Comparison of ENCODE assay signal across 8 cellular contexts in the genomic region with DNA sequence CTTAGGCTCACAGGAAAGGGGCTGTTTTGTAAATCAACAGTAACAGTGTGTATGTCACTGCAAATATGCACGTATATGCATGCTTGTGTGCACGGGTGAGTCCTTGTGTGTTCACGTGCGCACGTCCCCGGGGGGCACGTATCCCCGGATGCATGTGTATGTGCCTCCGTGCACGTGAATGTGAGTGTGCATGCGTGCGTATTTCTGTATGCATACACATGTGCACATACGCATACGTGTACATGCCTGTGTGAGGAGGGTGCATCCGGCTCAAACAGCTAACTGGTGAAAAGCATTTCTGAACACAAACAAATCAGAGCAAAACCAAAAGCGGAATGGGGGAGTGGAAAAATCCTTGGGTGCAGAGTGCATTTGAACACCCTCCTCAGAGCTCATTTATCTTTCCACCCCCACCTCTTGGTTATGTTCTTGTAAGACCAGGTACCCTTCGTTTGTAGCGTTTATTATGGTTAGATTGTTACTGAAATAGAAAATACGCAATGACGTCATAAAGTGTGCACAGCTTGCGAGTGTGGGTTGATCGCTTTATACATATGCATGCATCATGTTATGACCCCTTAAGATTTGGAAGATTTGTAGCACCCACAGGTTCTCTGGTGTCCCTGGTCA. TPM values are rescaled to one million over a fixed set of nuclear protein-coding genes. Genes with fewer than 3 reads are reported as not detected.
A peak's percentile ranks its signal among the peaks of the same experiment; 100 is the strongest.
DNase-seq lines count a peak whose midpoint lies in the region; ATAC-seq lines count a peak whose summit lies in the region.

No MANE protein-coding gene starts in this region.

- DNase-seq in DMS53 (lab: John Stamatoyannopoulos, UW) (peak; percentile 75), NCI-H2227 treated with DMSO at 0.1 percent for 48 hours (lab: John Stamatoyannopoulos, UW) (peak; percentile 36), immature natural killer cell (peak; percentile 42 to 65 (median 54)), occipital lobe (lab: John Stamatoyannopoulos, UW) (no peak), T1000 (lab: John Stamatoyannopoulos, UW) (no peak)
- DNase-seq in activated naive CD4-positive, alpha-beta T cell treated with anti-CD3 and anti-CD28 coated beads, Interleukin-2, amount 10 ng/mL, durations not matched to agents 7 days and 5 days = peak; percentile 86

- CTCF ChIA-PET in activated naive CD4-positive, alpha-beta T cell treated with anti-CD3 and anti-CD28 coated beads, Interleukin-2, amount 10 ng/mL, durations not matched to agents 7 days and 5 days (lab: Charles Lee) = interaction anchor here (0.6 to 3.7 kb wide), 34 partner anchors 9 to 380 kb away, joined by 3 to 46 read pairs (median 4); a partner anchor contains a TSS

- H3K4me1 Mint-ChIP-seq in activated naive CD4-positive, alpha-beta T cell treated with anti-CD3 and anti-CD28 coated beads, Interleukin-2, amount 10 ng/mL, durations not matched to agents 7 days and 5 days = peaks cover 46% of the 10 kb centered on the region
- H3K4me1 Mint-ChIP-seq in immature natural killer cell = peaks cover 34 to 36% of the 10 kb centered on the region in 2 donors

- H3K36me3 Mint-ChIP-seq in activated naive CD4-positive, alpha-beta T cell treated with anti-CD3 and anti-CD28 coated beads, Interleukin-2, amount 10 ng/mL, durations not matched to agents 7 days and 5 days = peaks cover 5% of the 10 kb centered on the region
- H3K36me3 Mint-ChIP-seq in immature natural killer cell = no peaks in the 10 kb centered on the region

- ATAC-seq in GM21786 (IDR thresholded peaks at IDR 0.05; ENCODE audit: unreplicated experiment) = peak; percentile 16

- H3K27me3 Mint-ChIP-seq in activated naive CD4-positive, alpha-beta T cell treated with anti-CD3 and anti-CD28 coated beads, Interleukin-2, amount 10 ng/mL, durations not matched to agents 7 days and 5 days = no peaks in the 10 kb centered on the region
- peaks cover 4 to 9% (median 8%) of the 10 kb centered on the region in 3 donors for H3K27me3 Mint-ChIP-seq in immature natural killer cell (ENCODE audit: low read depth in 3 of 3)

- H3K9me3 Mint-ChIP-seq in activated naive CD4-positive, alpha-beta T cell treated with anti-CD3 and anti-CD28 coated beads, Interleukin-2, amount 10 ng/mL, durations not matched to agents 7 days and 5 days = no peaks in the 10 kb centered on the region
- peaks cover 0 to 2% (median 0%) of the 10 kb centered on the region in 6 donors for H3K9me3 Mint-ChIP-seq in immature natural killer cell

- H3K27ac ChIP-seq in temporal lobe (ENCODE audit: low read depth, low read length) = peak overlapping the region; percentile 51

- peak overlapping the region; percentile 85 for H3K4me3 Mint-ChIP-seq in activated naive CD4-positive, alpha-beta T cell treated with anti-CD3 and anti-CD28 coated beads, Interleukin-2, amount 10 ng/mL, durations not matched to agents 7 days and 5 days
- peak overlapping the region; percentile 85 to 96 (median 89) for H3K4me3 Mint-ChIP-seq in immature natural killer cell

- peak overlapping the region; percentile 100 for H3K27ac Mint-ChIP-seq in activated naive CD4-positive, alpha-beta T cell treated with anti-CD3 and anti-CD28 coated beads, Interleukin-2, amount 10 ng/mL, durations not matched to agents 7 days and 5 days
- peak overlapping the region; percentile 89 to 96 (median 92) for H3K27ac Mint-ChIP-seq in immature natural killer cell

RNA-seq across cellular contexts. Expression of a gene that starts 7.0 kb away (rescaled TPM):
- polyA plus RNA-seq in immature natural killer cell = 10 to 100 TPM in 1 of 3 donors, 1 to 10 TPM in 2; 3.8 to 11.2 (median 7.7) TPM
- 6.6 TPM for total RNA-seq in temporal lobe
- total RNA-seq in occipital lobe = 6.9 TPM

RNA-seq across cellular contexts. Expression of a gene that starts 20.4 kb away (rescaled TPM):
- polyA plus RNA-seq in immature natural killer cell = not detected
- total RNA-seq in temporal lobe (70.3 TPM), occipital lobe (76.3 TPM)

RNA-seq across cellular contexts. Expression of a gene that starts 38.3 kb away (rescaled TPM):
- 10 to 100 TPM; 44.0 to 51.3 (median 49.4) TPM for polyA plus RNA-seq in immature natural killer cell
- total RNA-seq in temporal lobe (23.8 TPM), occipital lobe (24.8 TPM)

RNA-seq across cellular contexts. Expression of a gene that starts 42.7 kb away (rescaled TPM):
- polyA plus RNA-seq in immature natural killer cell = 1 to 10 TPM in 1 of 3 donors, under 1 TPM in 1, not detected in 1; 0.09 to 2.9 TPM
- total RNA-seq in temporal lobe = 3.4 TPM
- 6.7 TPM for total RNA-seq in occipital lobe

RNA-seq across cellular contexts. Expression of a gene that starts 51.6 kb away (rescaled TPM):
- polyA plus RNA-seq in immature natural killer cell = not detected
- total RNA-seq in temporal lobe (5.9 TPM), occipital lobe (6.2 TPM)

Comparison
In these comparisons a context has a peak if more than half of its experiments do, and no peak if none do; other contexts are left out.
1. DNase-seq: peak in DMS53 (single experiment), NCI-H2227 treated with DMSO at 0.1 percent for 48 hours (single experiment), activated naive CD4-positive, alpha-beta T cell treated with anti-CD3 and anti-CD28 coated beads, Interleukin-2, amount 10 ng/mL, durations not matched to agents 7 days and 5 days (single experiment) and immature natural killer cell (3 of 3); none in occipital lobe (single experiment) and T1000 (single experiment).